8 cellular contexts compared by ENCODE assay signal in genomic region chr12:57460457-57461325, GRCh38. TPM values are rescaled to one million over a fixed set of nuclear protein-coding genes. Genes with fewer than 3 reads are reported as not detected.
DNase-seq lines count a peak whose midpoint lies in the region; ATAC-seq and TF ChIP-seq lines count a peak whose summit lies in the region.

No MANE protein-coding gene starts in this region.

- in situ Hi-C loops in astrocyte of the cerebellum (cut with HindIII; ENCODE audit: low sequenced_read_pairs): loop anchor here (25.0 kb wide), 1 partner anchor 148 kb away; no protein-coding TSS in a partner anchor

- 1 to 2% methylated on average over 18 to 21 of the region's 27 CpGs for WGBS in mesodermal cell (ENCODE audit: insufficient coverage in 2 of 2), 2 experiments

- intact Hi-C loops in left colon (cut with DNase I, micrococcal nuclease): no loop called here

- H3K9me3 ChIP-seq in mesodermal cell (ENCODE audit: control insufficient read depth, low read length): no peaks in the 10 kb centered on the region

- H3K27ac ChIP-seq in mesodermal cell (ENCODE audit: low read depth, low read length, severe bottlenecking): peak overlapping the region; percentile 66

- peaks cover 23% of the 10 kb centered on the region for H3K4me1 ChIP-seq in mesodermal cell (ENCODE audit: control insufficient read depth, insufficient read depth, low read length, poor library complexity, severe bottlenecking)

- peak overlapping the region; percentile 51 for H3K4me3 ChIP-seq in astrocyte of the cerebellum (ENCODE audit: low read depth, low read length)
- H3K4me3 ChIP-seq in mesodermal cell (ENCODE audit: extremely low read depth, insufficient read depth, low read length, poor library complexity, severe bottlenecking): peak overlapping the region; percentile 62

- peak; percentile 24 for DNase-seq in stimulated activated CD4-positive, alpha-beta T cell treated with anti-CD3 and anti-CD28 coated beads, Interleukin-4, amount 100 ng/mL, for 1 hour
- DNase-seq in stimulated activated CD4-positive, alpha-beta T cell treated with anti-CD3 and anti-CD28 coated beads, Interleukin-12 subunit alpha, Interleukin-12 subunit beta, amount 100 ng/mL, for 4 hours: no peak
- no peak for DNase-seq in astrocyte of the cerebellum (ENCODE audit: low read depth)
- DNase-seq in left colon: no peak
- no peak for DNase-seq in epidermal melanocyte (ENCODE audit: insufficient read length, low spot score)

- no peak for TF ChIP-seq CTCF in astrocyte of the cerebellum (IDR thresholded peaks at IDR 0.05; ENCODE audit: low read depth, low read length, missing control alignments)

- no peaks in the 10 kb centered on the region for H3K36me3 ChIP-seq in mesodermal cell (ENCODE audit: control insufficient read depth, insufficient read depth, low read length)

- ATAC-seq in GM21526 (IDR thresholded peaks at IDR 0.05; ENCODE audit: low FRiP score, unreplicated experiment) (no peak), HG03159 (IDR thresholded peaks at IDR 0.05; ENCODE audit: unreplicated experiment) (no peak), left colon (no peak)

RNA-seq across cellular contexts. Expression of gene GLI1, which starts 1.1 kb away (rescaled TPM):
- polyA plus RNA-seq in mesodermal cell (2013, experiment 1 of 2): 3.3 TPM
- polyA plus RNA-seq in mesodermal cell (2013, experiment 2 of 2): 3.3 TPM
- total RNA-seq in left colon: 1 to 10 TPM; 1.8 to 1.9 TPM

RNA-seq across cellular contexts. Expression of gene INHBE, which starts 5.6 kb away (rescaled TPM):
- polyA plus RNA-seq in mesodermal cell (2013, experiment 1 of 2): 2.9 TPM
- polyA plus RNA-seq in mesodermal cell (2013, experiment 2 of 2): 3.5 TPM
- total RNA-seq in left colon: not detected

RNA-seq across cellular contexts. Expression of gene ARHGAP9, which starts 19.0 kb away (rescaled TPM):
- polyA plus RNA-seq in mesodermal cell (2013, experiment 1 of 2): 4.9 TPM
- polyA plus RNA-seq in mesodermal cell (2013, experiment 2 of 2): 2.1 TPM
- 10 to 100 TPM in 1 of 2 donors, 1 to 10 TPM in 1; 6.4 to 11.4 TPM for total RNA-seq in left colon

RNA-seq across cellular contexts. Expression of gene INHBC, which starts 26.1 kb away (rescaled TPM):
- not detected for polyA plus RNA-seq in mesodermal cell (2013, experiment 1 of 2)
- polyA plus RNA-seq in mesodermal cell (2013, experiment 2 of 2): not detected
- total RNA-seq in left colon: not detected

RNA-seq across cellular contexts. Expression of gene MARS1, which starts 27.2 kb away (rescaled TPM):
- polyA plus RNA-seq in mesodermal cell (2013, experiment 1 of 2): 210 TPM
- polyA plus RNA-seq in mesodermal cell (2013, experiment 2 of 2): 213 TPM
- total RNA-seq in left colon: 100 to 1,000 TPM in 1 of 2 donors, 10 to 100 TPM in 1; 89.3 to 125 TPM
